Comparison of ENCODE assay signal across 22 cellular contexts in genomic region chrX:133660356-133660755, GRCh38.
DNase-seq lines count a peak whose midpoint lies in the region; ATAC-seq and TF ChIP-seq lines count a peak whose summit lies in the region.
"Had no signal": no experiment of that assay in that cellular context is flagged by ENCODE, and none has a peak within 500 bp of the region (broad histone marks: within the 10 kb centered on the region; RNA-seq: fewer than 3 reads in every experiment).

No MANE protein-coding gene starts in this region.

- H3K27ac Mint-ChIP-seq in Calu3 (ENCODE audit: unreplicated experiment), result no peak overlapping the region
- H3K27ac Mint-ChIP-seq: CD14-positive monocyte, mesothelial cell of epicardium had no signal

- ATAC-seq in SK-N-SH treated with all-trans-retinoic acid at 6 μM for 48 hours, result peak; percentile 66
- ATAC-seq: HepG2, left cardiac atrium had no signal

- TF ChIP-seq CTCF in SK-N-SH (IDR thresholded peaks at IDR 0.05) (no peak), astrocyte of the spinal cord (IDR thresholded peaks at IDR 0.05; ENCODE audit: low read depth, low read length) (no peak), foreskin fibroblast (IDR thresholded peaks at IDR 0.05; ENCODE audit: low read depth, low read length) (no peak), Calu3 (IDR thresholded peaks at IDR 0.05; ENCODE audit: unreplicated experiment) (no peak)

- H3K4me1 Mint-ChIP-seq in Calu3 (ENCODE audit: low read depth, unreplicated experiment), result peaks cover 50% of the 10 kb centered on the region
- H3K4me1 Mint-ChIP-seq: CD14-positive monocyte had no signal

- no peaks in the 10 kb centered on the region for H3K9me3 ChIP-seq in SK-N-SH
- H3K9me3 ChIP-seq: esophagus muscularis mucosa had no signal

- no peaks in the 10 kb centered on the region for H3K9me3 Mint-ChIP-seq in Calu3 (ENCODE audit: low read depth, unreplicated experiment)
- H3K9me3 Mint-ChIP-seq: CD14-positive monocyte, mesothelial cell of epicardium had no signal

- no peaks in the 10 kb centered on the region for H3K27me3 Mint-ChIP-seq in Calu3 (ENCODE audit: unreplicated experiment)

- H2AFZ ChIP-seq in SK-N-SH (ENCODE audit: low read depth), result no peak overlapping the region

- H3K27me3 ChIP-seq in SK-N-SH (ENCODE audit: insufficient read depth), result 0 out of 2 replicates have a peak, but pooled peaks cover 6% of the 10 kb centered on the region
- H3K27me3 ChIP-seq: cardiac muscle cell, esophagus muscularis mucosa had no signal

- no peak for DNase-seq in SK-N-SH
- DNase-seq in astrocyte of the spinal cord (ENCODE audit: low read depth, low spot score), result peak; percentile 36
- peak; percentile 70 to 89 for DNase-seq in foreskin fibroblast
- DNase-seq in NOMO-1 treated with dmso at 0.1 percent for 144 hours (lab: John Stamatoyannopoulos, UW; ENCODE audit: unreplicated experiment), result no peak
- DNase-seq in Calu3, result no peak
- DNase-seq in activated T-cell treated with anti-CD3 and anti-CD28 coated beads, Interleukin-2, amount 50 U/mL, for 48 hours, result no peak
- no peak for DNase-seq in mesenteric fat pad (ENCODE audit: low spot score)
- DNase-seq: activated CD4-positive, alpha-beta T cell treated with anti-CD3 and anti-CD28 coated beads, Interleukin-2, amount 50 U/mL, for 1 hour; activated naive CD4-positive, alpha-beta T cell treated with anti-CD3 and anti-CD28 coated beads, Interleukin-2, amount 50 U/mL, for 16 hours; left cardiac atrium; MV-4-11; NCI-H1930; NCI-H446 treated with DMSO at 0.1 percent for 48 hours; NK-92 treated with Interleukin-12 subunit alpha and Interleukin-12 subunit beta, amount 100 ng/mL, for 24 hours; Right ventricle myocardium superior; T-helper 1 cell had no signal

- no peak overlapping the region for H3K27ac ChIP-seq in SK-N-SH (ENCODE audit: low read depth in 2 of 2, low read length in 1 of 2)
- H3K27ac ChIP-seq: cardiac muscle cell, esophagus muscularis mucosa had no signal

- H3K36me3 Mint-ChIP-seq in Calu3 (ENCODE audit: insufficient read depth, unreplicated experiment), result no peaks in the 10 kb centered on the region
- H3K36me3 Mint-ChIP-seq: CD14-positive monocyte had no signal

- no peak overlapping the region for H3K4me3 ChIP-seq in SK-N-SH (ENCODE audit: low read depth in 2 of 2, low read length in 1 of 2)
- no peak overlapping the region for H3K4me3 ChIP-seq in astrocyte of the spinal cord (ENCODE audit: low read depth, low read length)
- H3K4me3 ChIP-seq in foreskin fibroblast (ENCODE audit: low read depth in 1 of 2, low read length in 2 of 2), result no peak overlapping the region
- H3K4me3 ChIP-seq: cardiac muscle cell, esophagus muscularis mucosa had no signal

- CTCF ChIA-PET in SK-N-SH (lab: Yijun Ruan, JAX), result interaction anchor here (2.3 kb wide), 1 partner anchor 10 kb away, joined by 10 read pairs; no protein-coding TSS in a partner anchor
- CTCF ChIA-PET in Calu3 (lab: Charles Lee), result no interaction called here

- H3F3A ChIP-seq in SK-N-SH (replicated peaks; ENCODE audit: insufficient read depth), result no peaks in the 10 kb centered on the region

- H3K4me3 Mint-ChIP-seq in Calu3 (ENCODE audit: low read depth, unreplicated experiment), result no peak overlapping the region
- H3K4me3 Mint-ChIP-seq: CD14-positive monocyte, mesothelial cell of epicardium had no signal

- no peaks in the 10 kb centered on the region for H3K9me2 ChIP-seq in SK-N-SH

- TF ChIP-seq RAD21 in SK-N-SH (IDR thresholded peaks at IDR 0.05; ENCODE audit: low read length), result no peak

- TF ChIP-seq EP300 in SK-N-SH (IDR thresholded peaks at IDR 0.05; ENCODE audit: borderline replicate concordance in 1 of 2, low read depth in 1 of 2, low read length in 1 of 2), result no peak

- no peaks in the 10 kb centered on the region for H3K79me2 ChIP-seq in SK-N-SH (ENCODE audit: insufficient read depth)

- no peaks in the 10 kb centered on the region for H4K20me1 ChIP-seq in SK-N-SH (ENCODE audit: insufficient read depth)

- no peak overlapping the region for H3K9ac ChIP-seq in SK-N-SH

- BruUV-seq in Calu3 (replicated peaks; lab: Mats Ljungman, UMichigan), result no TSS peak

- no peak overlapping the region for H3K4me2 ChIP-seq in SK-N-SH

- POLR2A ChIA-PET in SK-N-SH (lab: Yijun Ruan, JAX), result no interaction called here

- no peaks in the 10 kb centered on the region; a peak in 1 of 4 replicates for H3K4me1 ChIP-seq in SK-N-SH (ENCODE audit: control insufficient read depth in 1 of 2, insufficient read depth in 2 of 2, low read depth in 1 of 2, low read length in 1 of 2)

- H3K36me3 ChIP-seq in SK-N-SH (replicated peaks in 1 of 2; ENCODE audit: control insufficient read depth in 1 of 2, insufficient read depth in 2 of 2, low read length in 1 of 2), result no peaks in the 10 kb centered on the region
- H3K36me3 ChIP-seq: cardiac muscle cell, esophagus muscularis mucosa had no signal

- in situ Hi-C loops in astrocyte of the spinal cord (cut with HindIII; ENCODE audit: low sequenced_read_pairs), result no loop called here

- intact Hi-C loops in Calu3 (cut with micrococcal nuclease; ENCODE audit: unreplicated experiment), result loop anchor here (2.0 kb wide), 1 partner anchor 116 kb away; no protein-coding TSS in a partner anchor

TF ChIP-seq in SK-N-SH treated with all-trans-retinoic acid at 6 μM for 48 hours, 23 proteins besides CTCF, POLR2A, EP300 and RAD21:
- TF ChIP-seq ZNF8 (CRISPR knock-in tag; IDR thresholded peaks at IDR 0.05) (no peak), ARNTL (CRISPR knock-in tag; IDR thresholded peaks at IDR 0.05; ENCODE audit: borderline replicate concordance, low read depth) (no peak), ESRRG (CRISPR knock-in tag; IDR thresholded peaks at IDR 0.05) (no peak)

TF ChIP-seq in SK-N-SH, 30 proteins besides CTCF, POLR2A, EP300 and RAD21:
- TF ChIP-seq EZH2phosphoT487 (IDR thresholded peaks at IDR 0.05; ENCODE audit: borderline replicate concordance, low read depth) (no peak), ELF1 (IDR thresholded peaks at IDR 0.05) (no peak), RXRA (IDR thresholded peaks at IDR 0.05; ENCODE audit: borderline replicate concordance, low read depth) (no peak), FOXM1 (IDR thresholded peaks at IDR 0.05; ENCODE audit: low read depth) (no peak), GABPA (IDR thresholded peaks at IDR 0.05; ENCODE audit: low read depth) (no peak), YY1 (IDR thresholded peaks at IDR 0.05; ENCODE audit: low read depth) (no peak), FOSL2 (IDR thresholded peaks at IDR 0.05; ENCODE audit: borderline replicate concordance, low read depth) (no peak)
TF ChIP-seq in SK-N-SH: peak in this region for 0.

Comparison
In these comparisons a context has a peak if more than half of its experiments do, and no peak if none do; other contexts are left out.
1. DNase-seq: peak in astrocyte of the spinal cord (single experiment) and foreskin fibroblast (2 of 2); none in SK-N-SH (single experiment), NOMO-1 treated with dmso at 0.1 percent for 144 hours (single experiment), Calu3 (single experiment), activated T-cell treated with anti-CD3 and anti-CD28 coated beads, Interleukin-2, amount 50 U/mL, for 48 hours (0 of 2) and mesenteric fat pad (single experiment).